In the genomic region with DNA sequence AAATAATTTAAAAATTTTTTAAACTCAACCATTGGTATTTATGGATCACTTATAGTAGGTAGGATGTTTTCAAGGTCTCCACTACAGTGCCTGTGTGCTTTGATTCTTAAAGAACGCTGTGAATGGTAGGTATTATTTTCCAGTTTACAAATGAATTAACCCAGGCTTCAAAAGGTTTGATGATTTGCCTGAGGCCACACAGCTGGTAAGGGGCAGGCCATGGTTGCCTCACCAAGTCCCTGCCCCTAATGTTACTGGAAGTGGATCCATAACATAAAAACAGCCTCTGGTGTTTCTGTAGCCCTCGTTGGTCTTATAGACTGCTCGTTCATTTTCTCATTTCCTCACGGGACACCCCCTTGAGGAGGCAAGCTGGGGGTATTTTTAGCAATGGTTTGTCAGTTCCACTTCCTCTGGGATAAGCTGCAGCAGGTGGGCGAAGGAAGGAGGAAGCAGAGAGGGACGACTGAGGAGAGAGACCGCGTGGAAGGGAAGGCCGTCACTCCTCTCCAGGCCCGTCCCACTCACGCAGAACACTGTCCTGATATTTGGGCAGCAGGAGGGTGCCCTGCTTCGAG, we compare ENCODE assay signal across 12 cellular contexts. TPM values are rescaled to one million over a fixed set of nuclear protein-coding genes. Genes with fewer than 3 reads are reported as not detected.
DNase-seq lines count a peak whose midpoint lies in the region; ATAC-seq and TF ChIP-seq lines count a peak whose summit lies in the region.
"Had no signal": no experiment of that assay in that cellular context is flagged by ENCODE, and none has a peak within 500 bp of the region (broad histone marks: within the 10 kb centered on the region; RNA-seq: fewer than 3 reads in every experiment).

No MANE protein-coding gene starts in this region.

- H3K27ac ChIP-seq in colonic mucosa = no peak overlapping the region
- H3K27ac ChIP-seq: neural progenitor cell had no signal

- no peaks in the 10 kb centered on the region for H3K36me3 Mint-ChIP-seq in activated naive CD8-positive, alpha-beta T cell treated with anti-CD3 and anti-CD28 coated beads, Interleukin-2, amount 50 U/mL, for 24 hours (ENCODE audit: low read depth)
- H3K36me3 Mint-ChIP-seq in activated naive CD8-positive, alpha-beta T cell treated with anti-CD3 and anti-CD28 coated beads for 36 hours = no peaks in the 10 kb centered on the region
- H3K36me3 Mint-ChIP-seq in stimulated activated naive B cell treated with anti-CD40 and anti-IgM and Interleukin-4, amounts not matched to agents 10 μg/mL and 1 μg/mL and 100 μg/mL, for 72 hours = peaks cover 0 to 4% of the 10 kb centered on the region in 2 donors
- H3K36me3 Mint-ChIP-seq: neural progenitor cell had no signal

- H3K27me3 Mint-ChIP-seq in activated naive CD8-positive, alpha-beta T cell treated with anti-CD3 and anti-CD28 coated beads, Interleukin-2, amount 50 U/mL, for 24 hours = no peaks in the 10 kb centered on the region
- H3K27me3 Mint-ChIP-seq in activated naive CD8-positive, alpha-beta T cell treated with anti-CD3 and anti-CD28 coated beads for 36 hours = no peaks in the 10 kb centered on the region
- H3K27me3 Mint-ChIP-seq in stimulated activated naive B cell treated with anti-CD40 and anti-IgM and Interleukin-4, amounts not matched to agents 10 μg/mL and 1 μg/mL and 100 μg/mL, for 72 hours = no peaks in the 10 kb centered on the region

- H4K20me1 ChIP-seq in Loucy (ENCODE audit: insufficient read depth, low read length, poor library complexity, severe bottlenecking) = no peaks in the 10 kb centered on the region

- H3K9me3 Mint-ChIP-seq in activated naive CD8-positive, alpha-beta T cell treated with anti-CD3 and anti-CD28 coated beads, Interleukin-2, amount 50 U/mL, for 24 hours = no peaks in the 10 kb centered on the region
- H3K9me3 Mint-ChIP-seq in activated naive CD8-positive, alpha-beta T cell treated with anti-CD3 and anti-CD28 coated beads for 36 hours = no peaks in the 10 kb centered on the region
- H3K9me3 Mint-ChIP-seq in stimulated activated naive B cell treated with anti-CD40 and anti-IgM and Interleukin-4, amounts not matched to agents 10 μg/mL and 1 μg/mL and 100 μg/mL, for 72 hours = peaks cover 0 to 2% of the 10 kb centered on the region in 2 donors
- H3K9me3 Mint-ChIP-seq: activated naive CD4-positive, alpha-beta T cell treated with anti-CD3 and anti-CD28 coated beads for 36 hours; neural progenitor cell had no signal

- no peaks in the 10 kb centered on the region for H3K4me1 ChIP-seq in Loucy (ENCODE audit: insufficient read depth, low read length, poor library complexity, severe bottlenecking)
- no peaks in the 10 kb centered on the region for H3K4me1 ChIP-seq in colonic mucosa
- H3K4me1 ChIP-seq: neural progenitor cell had no signal

- H2AFZ ChIP-seq in Loucy (ENCODE audit: low read length) = 0 out of 2 replicates have a peak overlapping the region, but pooled peaks have one; percentile 26
- H2AFZ ChIP-seq: neural progenitor cell had no signal

- intact Hi-C loops in colonic mucosa (cut with DNase I) = loop anchor here (10.0 kb wide), 2 partner anchors 265 to 445 kb away; partner anchors contain the start of gene TWSG1

- no peaks in the 10 kb centered on the region for H3K9me3 ChIP-seq in Loucy (ENCODE audit: insufficient read depth, low read depth, low read length)
- no peaks in the 10 kb centered on the region for H3K9me3 ChIP-seq in colonic mucosa
- no peaks in the 10 kb centered on the region for H3K9me3 ChIP-seq in MG63

- H3K9ac ChIP-seq in Loucy (ENCODE audit: low read depth, low read length, poor library complexity, severe bottlenecking) (no peak overlapping the region), colonic mucosa (ENCODE audit: low read depth in 2 of 2, low read length in 2 of 2) (peak overlapping the region in 1 of 2 donors; percentile 16)
- H3K9ac ChIP-seq: neural progenitor cell had no signal

- H3K36me3 ChIP-seq in Loucy (ENCODE audit: insufficient read depth, low read length) = no peaks in the 10 kb centered on the region
- H3K36me3 ChIP-seq in colonic mucosa = no peaks in the 10 kb centered on the region
- H3K36me3 ChIP-seq in MG63 = no peaks in the 10 kb centered on the region
- H3K36me3 ChIP-seq: neural progenitor cell had no signal

- H3K9me2 ChIP-seq in Loucy (replicated peaks; ENCODE audit: low read depth, low read length) = no peaks in the 10 kb centered on the region

- no peak for TF ChIP-seq CTCF in Loucy (conservative IDR thresholded peaks at IDR 0.05; ENCODE audit: low read length)
- TF ChIP-seq CTCF in colonic mucosa (IDR thresholded peaks at IDR 0.05) = no peak

- H3F3A ChIP-seq in Loucy (ENCODE audit: low read depth) = no peaks in the 10 kb centered on the region

- peak overlapping the region; percentile 67 for H3K27ac Mint-ChIP-seq in activated naive CD8-positive, alpha-beta T cell treated with anti-CD3 and anti-CD28 coated beads, Interleukin-2, amount 50 U/mL, for 24 hours
- H3K27ac Mint-ChIP-seq in activated naive CD8-positive, alpha-beta T cell treated with anti-CD3 and anti-CD28 coated beads for 36 hours = no peak overlapping the region
- H3K27ac Mint-ChIP-seq in stimulated activated naive B cell treated with anti-CD40 and anti-IgM and Interleukin-4, amounts not matched to agents 10 μg/mL and 1 μg/mL and 100 μg/mL, for 72 hours = peak overlapping the region; percentile 82
- H3K27ac Mint-ChIP-seq: activated naive CD4-positive, alpha-beta T cell treated with anti-CD3 and anti-CD28 coated beads for 36 hours; neural progenitor cell had no signal

- no peak for ATAC-seq in activated naive CD8-positive, alpha-beta T cell treated with anti-CD3 and anti-CD28 coated beads, Interleukin-2, amount 50 U/mL, for 24 hours
- peak; percentile 30 to 34 for ATAC-seq in stimulated activated naive B cell treated with anti-CD40 and anti-IgM and Interleukin-4, amounts not matched to agents 10 μg/mL and 1 μg/mL and 100 μg/mL, for 72 hours (replicated peaks)

- H3K79me2 ChIP-seq in Loucy (ENCODE audit: insufficient read depth, low read length) = no peaks in the 10 kb centered on the region

- DNase-seq in activated naive CD8-positive, alpha-beta T cell treated with anti-CD3 and anti-CD28 coated beads, Interleukin-2, amount 50 U/mL, for 24 hours = no peak
- no peak for DNase-seq in activated naive CD8-positive, alpha-beta T cell treated with anti-CD3 and anti-CD28 coated beads for 36 hours
- peak; percentile 22 for DNase-seq in colonic mucosa
- peak; percentile 32 for DNase-seq in stimulated activated naive B cell treated with anti-CD40 and anti-IgM and Interleukin-4, amounts not matched to agents 10 μg/mL and 1 μg/mL and 100 μg/mL, for 72 hours
- no peak for DNase-seq in cerebellar cortex (ENCODE audit: low spot score)
- DNase-seq in NCI-H526 (lab: John Stamatoyannopoulos, UW) = no peak
- DNase-seq in MG63 = no peak
- DNase-seq: activated CD4-positive, alpha-beta T cell treated with anti-CD3 and anti-CD28 coated beads for 1 hour; activated naive CD4-positive, alpha-beta T cell treated with anti-CD3 and anti-CD28 coated beads for 36 hours; NCI-H2029 treated with DMSO at 0.1 percent for 48 hours had no signal

- H3K4me2 ChIP-seq in Loucy (ENCODE audit: low read depth, low read length, poor library complexity, severe bottlenecking) = no peak overlapping the region
- H3K4me2 ChIP-seq: neural progenitor cell had no signal

- no peak overlapping the region for H3K4me3 ChIP-seq in Loucy (ENCODE audit: low read length, poor library complexity, severe bottlenecking)
- H3K4me3 ChIP-seq in colonic mucosa = no peak overlapping the region
- H3K4me3 ChIP-seq in MG63 = no peak overlapping the region
- H3K4me3 ChIP-seq: neural progenitor cell had no signal

- no peak overlapping the region for H3K4me3 Mint-ChIP-seq in activated naive CD8-positive, alpha-beta T cell treated with anti-CD3 and anti-CD28 coated beads, Interleukin-2, amount 50 U/mL, for 24 hours
- no peak overlapping the region for H3K4me3 Mint-ChIP-seq in activated naive CD8-positive, alpha-beta T cell treated with anti-CD3 and anti-CD28 coated beads for 36 hours
- H3K4me3 Mint-ChIP-seq in stimulated activated naive B cell treated with anti-CD40 and anti-IgM and Interleukin-4, amounts not matched to agents 10 μg/mL and 1 μg/mL and 100 μg/mL, for 72 hours = peak overlapping the region; percentile 66 to 78
- H3K4me3 Mint-ChIP-seq: activated naive CD4-positive, alpha-beta T cell treated with anti-CD3 and anti-CD28 coated beads for 36 hours; neural progenitor cell had no signal

- H3K27me3 ChIP-seq in Loucy (ENCODE audit: insufficient read depth, low read length, poor library complexity, severe bottlenecking) = no peaks in the 10 kb centered on the region
- no peaks in the 10 kb centered on the region for H3K27me3 ChIP-seq in colonic mucosa
- no peaks in the 10 kb centered on the region for H3K27me3 ChIP-seq in MG63
- H3K27me3 ChIP-seq: neural progenitor cell had no signal

- H3K4me1 Mint-ChIP-seq in activated naive CD8-positive, alpha-beta T cell treated with anti-CD3 and anti-CD28 coated beads, Interleukin-2, amount 50 U/mL, for 24 hours = peaks cover 34% of the 10 kb centered on the region
- H3K4me1 Mint-ChIP-seq in activated naive CD8-positive, alpha-beta T cell treated with anti-CD3 and anti-CD28 coated beads for 36 hours = peaks cover 19% of the 10 kb centered on the region
- H3K4me1 Mint-ChIP-seq in stimulated activated naive B cell treated with anti-CD40 and anti-IgM and Interleukin-4, amounts not matched to agents 10 μg/mL and 1 μg/mL and 100 μg/mL, for 72 hours = peaks cover 38 to 61% of the 10 kb centered on the region in 2 donors

RNA-seq across cellular contexts. Expression of gene NDUFV2, which starts 32.9 kb away (rescaled TPM):
- total RNA-seq in activated naive CD8-positive, alpha-beta T cell treated with anti-CD3 and anti-CD28 coated beads for 36 hours = 100 to 1,000 TPM; 302 to 307 TPM
- total RNA-seq in colonic mucosa = 100 to 1,000 TPM; 175 to 203 TPM
- total RNA-seq in MG63 (2014; rRNA removed; shearing (Covaris generic); ENCODE audit: low replicate concordance) = 265 and 311 TPM in 2 replicates

Comparison
In these comparisons a context has a peak if more than half of its experiments do, and no peak if none do; other contexts are left out.
1. DNase-seq: peak in colonic mucosa (single experiment) and stimulated activated naive B cell treated with anti-CD40 and anti-IgM and Interleukin-4, amounts not matched to agents 10 μg/mL and 1 μg/mL and 100 μg/mL, for 72 hours (single experiment); none in activated naive CD8-positive, alpha-beta T cell treated with anti-CD3 and anti-CD28 coated beads, Interleukin-2, amount 50 U/mL, for 24 hours (single experiment), activated naive CD8-positive, alpha-beta T cell treated with anti-CD3 and anti-CD28 coated beads for 36 hours (single experiment), cerebellar cortex (single experiment), NCI-H526 (0 of 2) and MG63 (single experiment).
2. H3K4me3 Mint-ChIP-seq: peak in stimulated activated naive B cell treated with anti-CD40 and anti-IgM and Interleukin-4, amounts not matched to agents 10 μg/mL and 1 μg/mL and 100 μg/mL, for 72 hours (2 of 2); none in activated naive CD8-positive, alpha-beta T cell treated with anti-CD3 and anti-CD28 coated beads, Interleukin-2, amount 50 U/mL, for 24 hours (single experiment) and activated naive CD8-positive, alpha-beta T cell treated with anti-CD3 and anti-CD28 coated beads for 36 hours (single experiment).